In the genomic region with DNA sequence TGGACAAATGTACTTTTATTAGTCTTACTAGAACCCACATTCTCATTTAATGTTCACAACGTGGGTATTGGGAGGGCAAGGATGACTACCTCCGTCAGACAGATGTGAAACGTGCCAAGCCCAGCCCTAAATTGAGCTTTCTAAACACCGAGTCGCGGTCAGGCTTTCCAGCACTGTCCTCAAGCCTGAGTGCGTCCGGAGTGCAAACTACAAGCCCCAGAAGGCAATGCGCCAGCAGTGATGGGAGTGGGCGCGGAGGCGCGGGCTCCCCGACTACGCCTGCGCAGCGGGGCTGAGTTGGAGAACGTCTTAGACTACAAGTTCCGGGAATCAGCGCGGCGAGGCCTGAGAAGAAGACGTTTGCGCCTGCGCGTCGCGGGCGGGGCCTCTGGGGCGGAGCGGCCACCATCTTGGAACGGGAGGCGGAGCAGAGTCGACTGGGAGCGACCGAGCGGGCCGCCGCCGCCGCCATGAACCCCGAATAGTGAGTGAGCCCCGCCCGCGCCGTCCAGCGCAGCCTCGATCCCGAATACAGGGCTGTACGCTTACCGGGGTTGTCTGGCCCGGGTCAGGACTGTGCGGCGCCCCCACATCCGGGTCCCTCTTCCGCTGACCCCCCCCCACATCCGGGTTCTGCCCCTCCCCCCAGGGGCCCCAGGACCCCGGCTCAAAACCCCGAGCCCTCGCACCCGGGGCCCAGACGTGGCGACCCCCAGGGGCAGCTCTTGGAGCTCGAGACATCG, we compare ENCODE assay signal across 1 cellular context.
TF ChIP-seq lines count a peak whose summit lies in the region.

Gene RAB1B, plus strand, starts transcription at position 430 of the 743 bp plus-strand sequence. Its CDS starts 41 bp downstream, at position 471.

TF ChIP-seq in HEK293, 187 proteins besides CTCF, POLR2A, EP300 and RAD21 (continued from another document and continues in another):
- TF ChIP-seq ZNF362 (tag by site-specific recombination; IDR thresholded peaks at IDR 0.05), result no peak
- TF ChIP-seq ZNF654 (tag by site-specific recombination; IDR thresholded peaks at IDR 0.05; ENCODE audit: low read depth), result no peak
- no peak for TF ChIP-seq ZNF423 (tag by site-specific recombination; IDR thresholded peaks at IDR 0.05)
- TF ChIP-seq KLF1 (tag by site-specific recombination; IDR thresholded peaks at IDR 0.05), result peak; percentile 35; the same call in 1 of the 2 replicates
- no peak for TF ChIP-seq ZNF391 (tag by site-specific recombination; IDR thresholded peaks at IDR 0.05; ENCODE audit: borderline replicate concordance, low read depth)
- TF ChIP-seq ZNF785 (tag by site-specific recombination; IDR thresholded peaks at IDR 0.05), result no peak
- no peak for TF ChIP-seq ZFP37 (tag by site-specific recombination; IDR thresholded peaks at IDR 0.05)
- TF ChIP-seq WT1 (tag by site-specific recombination; IDR thresholded peaks at IDR 0.05), result no peak
- TF ChIP-seq KLF16 (tag by site-specific recombination; IDR thresholded peaks at IDR 0.05), result 0 out of 2 replicates have a peak, but pooled peaks have one; percentile 44
- TF ChIP-seq ZNF211 (tag by site-specific recombination; IDR thresholded peaks at IDR 0.05; ENCODE audit: low read depth), result no peak
- no peak for TF ChIP-seq ZNF670 (tag by site-specific recombination; IDR thresholded peaks at IDR 0.05; ENCODE audit: low read depth)
- TF ChIP-seq ZBTB17 (tag by site-specific recombination; IDR thresholded peaks at IDR 0.05), result peak; percentile 85
- no peak for TF ChIP-seq ZNF354C (tag by site-specific recombination; IDR thresholded peaks at IDR 0.05; ENCODE audit: borderline replicate concordance, low read depth)
- TF ChIP-seq ZNF157 (tag by site-specific recombination; IDR thresholded peaks at IDR 0.05), result no peak
- TF ChIP-seq ZNF585B (tag by site-specific recombination; IDR thresholded peaks at IDR 0.05), result no peak
- TF ChIP-seq GFI1B (tag by site-specific recombination; IDR thresholded peaks at IDR 0.05), result no peak
- no peak for TF ChIP-seq ZNF830 (tag by site-specific recombination; IDR thresholded peaks at IDR 0.05; ENCODE audit: low read depth)
- TF ChIP-seq, protein P1, sequence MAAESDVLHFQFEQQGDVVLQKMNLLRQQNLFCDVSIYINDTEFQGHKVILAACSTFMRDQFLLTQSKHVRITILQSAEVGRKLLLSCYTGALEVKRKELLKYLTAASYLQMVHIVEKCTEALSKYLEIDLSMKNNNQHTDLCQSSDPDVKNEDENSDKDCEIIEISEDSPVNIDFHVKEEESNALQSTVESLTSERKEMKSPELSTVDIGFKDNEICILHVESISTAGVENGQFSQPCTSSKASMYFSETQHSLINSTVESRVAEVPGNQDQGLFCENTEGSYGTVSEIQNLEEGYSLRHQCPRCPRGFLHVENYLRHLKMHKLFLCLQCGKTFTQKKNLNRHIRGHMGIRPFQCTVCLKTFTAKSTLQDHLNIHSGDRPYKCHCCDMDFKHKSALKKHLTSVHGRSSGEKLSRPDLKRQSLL (tag by site-specific recombination; IDR thresholded peaks at IDR 0.05), result no peak
- no peak for TF ChIP-seq ZNF548 (tag by site-specific recombination; IDR thresholded peaks at IDR 0.05)
- peak; percentile 75 for TF ChIP-seq ZBTB10 (tag by site-specific recombination; IDR thresholded peaks at IDR 0.05)
- TF ChIP-seq ZXDB (tag by site-specific recombination; IDR thresholded peaks at IDR 0.05), result no peak
- peak; percentile 80; the same call in 1 of the 2 replicates for TF ChIP-seq ZNF449 (tag by site-specific recombination; IDR thresholded peaks at IDR 0.05)
- TF ChIP-seq SCRT2 (tag by site-specific recombination; IDR thresholded peaks at IDR 0.05), result no peak
- TF ChIP-seq ZNF133 (tag by site-specific recombination; IDR thresholded peaks at IDR 0.05), result no peak
- TF ChIP-seq ZBTB11 (tag by site-specific recombination; conservative IDR thresholded peaks at IDR 0.05; ENCODE audit: low read depth), result peak; percentile 67
- no peak for TF ChIP-seq ZSCAN4 (tag by site-specific recombination; IDR thresholded peaks at IDR 0.05)
- TF ChIP-seq AEBP2 (tag by site-specific recombination; IDR thresholded peaks at IDR 0.05; ENCODE audit: borderline replicate concordance), result no peak
- no peak for TF ChIP-seq ZNF138 (tag by site-specific recombination; IDR thresholded peaks at IDR 0.05; ENCODE audit: borderline replicate concordance)
- no peak for TF ChIP-seq ZNF580 (tag by site-specific recombination; IDR thresholded peaks at IDR 0.05)
- TF ChIP-seq ZNF146 (tag by site-specific recombination; IDR thresholded peaks at IDR 0.05), result no peak
- no peak for TF ChIP-seq ZBTB21 (tag by site-specific recombination; IDR thresholded peaks at IDR 0.05)
- TF ChIP-seq ZBTB1 (tag by site-specific recombination; IDR thresholded peaks at IDR 0.05), result no peak
- TF ChIP-seq ZNF23 (tag by site-specific recombination; IDR thresholded peaks at IDR 0.05; ENCODE audit: borderline replicate concordance), result no peak
- no peak for TF ChIP-seq ZFP69B (tag by site-specific recombination; IDR thresholded peaks at IDR 0.05)
- no peak for TF ChIP-seq ZNF561 (tag by site-specific recombination; IDR thresholded peaks at IDR 0.05; ENCODE audit: borderline replicate concordance)
- no peak for TF ChIP-seq HOXC10 (CRISPR knock-in tag; IDR thresholded peaks at IDR 0.05)
- no peak for TF ChIP-seq BCL11A (tag by site-specific recombination; IDR thresholded peaks at IDR 0.05; ENCODE audit: low read depth)
- peak; percentile 76 for TF ChIP-seq YY2 (tag by site-specific recombination; IDR thresholded peaks at IDR 0.05)
- TF ChIP-seq ZNF513 (tag by site-specific recombination; IDR thresholded peaks at IDR 0.05), result no peak
- TF ChIP-seq, protein P2, sequence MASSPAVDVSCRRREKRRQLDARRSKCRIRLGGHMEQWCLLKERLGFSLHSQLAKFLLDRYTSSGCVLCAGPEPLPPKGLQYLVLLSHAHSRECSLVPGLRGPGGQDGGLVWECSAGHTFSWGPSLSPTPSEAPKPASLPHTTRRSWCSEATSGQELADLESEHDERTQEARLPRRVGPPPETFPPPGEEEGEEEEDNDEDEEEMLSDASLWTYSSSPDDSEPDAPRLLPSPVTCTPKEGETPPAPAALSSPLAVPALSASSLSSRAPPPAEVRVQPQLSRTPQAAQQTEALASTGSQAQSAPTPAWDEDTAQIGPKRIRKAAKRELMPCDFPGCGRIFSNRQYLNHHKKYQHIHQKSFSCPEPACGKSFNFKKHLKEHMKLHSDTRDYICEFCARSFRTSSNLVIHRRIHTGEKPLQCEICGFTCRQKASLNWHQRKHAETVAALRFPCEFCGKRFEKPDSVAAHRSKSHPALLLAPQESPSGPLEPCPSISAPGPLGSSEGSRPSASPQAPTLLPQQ (tag by site-specific recombination; IDR thresholded peaks at IDR 0.05), result 0 out of 2 replicates have a peak, but pooled peaks have one; percentile 10
- no peak for TF ChIP-seq ZNF629 (tag by site-specific recombination; IDR thresholded peaks at IDR 0.05)
- TF ChIP-seq, protein P3, sequence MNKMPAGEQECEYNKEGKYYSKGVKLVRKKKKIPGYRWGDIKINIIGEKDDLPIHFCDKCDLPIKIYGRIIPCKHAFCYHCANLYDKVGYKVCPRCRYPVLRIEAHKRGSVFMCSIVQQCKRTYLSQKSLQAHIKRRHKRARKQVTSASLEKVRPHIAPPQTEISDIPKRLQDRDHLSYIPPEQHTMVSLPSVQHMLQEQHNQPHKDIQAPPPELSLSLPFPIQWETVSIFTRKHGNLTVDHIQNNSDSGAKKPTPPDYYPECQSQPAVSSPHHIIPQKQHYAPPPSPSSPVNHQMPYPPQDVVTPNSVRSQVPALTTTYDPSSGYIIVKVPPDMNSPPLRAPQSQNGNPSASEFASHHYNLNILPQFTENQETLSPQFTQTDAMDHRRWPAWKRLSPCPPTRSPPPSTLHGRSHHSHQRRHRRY (tag by site-specific recombination; IDR thresholded peaks at IDR 0.05), result no peak
